13 cellular contexts compared by ENCODE assay signal in genomic region chrX:132614297-132614696, GRCh38.
DNase-seq lines count a peak whose midpoint lies in the region; ATAC-seq and TF ChIP-seq lines count a peak whose summit lies in the region.
"Had no signal": no experiment of that assay in that cellular context is flagged by ENCODE, and none has a peak within 500 bp of the region (broad histone marks: within the 10 kb centered on the region; RNA-seq: fewer than 3 reads in every experiment).

No MANE protein-coding gene starts in this region.

- no peaks in the 10 kb centered on the region for H3K36me3 ChIP-seq in adipocyte (ENCODE audit: control insufficient read depth, insufficient read depth, low read length, severe bottlenecking)
- H3K36me3 ChIP-seq: sigmoid colon had no signal

- peak; percentile 34 for DNase-seq in DMS53 (lab: John Stamatoyannopoulos, UW)
- DNase-seq in DMS53 treated with DMSO at 0.1 percent for 48 hours (lab: John Stamatoyannopoulos, UW; ENCODE audit: unreplicated experiment) = no peak
- peak; percentile 2 for DNase-seq in HT1080 (ENCODE audit: low read depth)
- DNase-seq in adipocyte (ENCODE audit: low read depth) = peak; percentile 33
- DNase-seq in EL = no peak
- no peak for DNase-seq in cerebellar nuclear complex (lab: John Stamatoyannopoulos, UW)
- DNase-seq: mammary epithelial cell; NCI-H526 treated with DMSO at 0.1 percent for 48 hours; sigmoid colon; stimulated activated naive CD4-positive, alpha-beta T cell treated with Interleukin-2 at 50 U/mL for 16 hours had no signal

- peaks cover 13% of the 10 kb centered on the region for H3K27me3 ChIP-seq in adipocyte (replicated peaks; ENCODE audit: control insufficient read depth, insufficient read depth, low read length)

- no peak for ATAC-seq in HG03354 (IDR thresholded peaks at IDR 0.05; ENCODE audit: poor library complexity, severe bottlenecking, unreplicated experiment)

- peaks cover 17% of the 10 kb centered on the region for H3K4me1 Mint-ChIP-seq in nephron
- H3K4me1 Mint-ChIP-seq: activated naive CD4-positive, alpha-beta T cell treated with anti-CD3 and anti-CD28 coated beads, Interleukin-2, amount 50 U/mL, for 24 hours had no signal

- no peak overlapping the region for H3K4me3 Mint-ChIP-seq in nephron
- H3K4me3 Mint-ChIP-seq: activated naive CD4-positive, alpha-beta T cell treated with anti-CD3 and anti-CD28 coated beads, Interleukin-2, amount 50 U/mL, for 24 hours had no signal

- H3K9me3 ChIP-seq in adipocyte (ENCODE audit: control insufficient read depth, low read length) = no peaks in the 10 kb centered on the region
- H3K9me3 ChIP-seq: sigmoid colon had no signal

- H3K9me3 Mint-ChIP-seq in nephron = no peaks in the 10 kb centered on the region
- H3K9me3 Mint-ChIP-seq: activated naive CD4-positive, alpha-beta T cell treated with anti-CD3 and anti-CD28 coated beads, Interleukin-2, amount 50 U/mL, for 24 hours had no signal

- no peak overlapping the region for H3K9ac ChIP-seq in adipocyte (ENCODE audit: low read length)

- TF ChIP-seq CTCF in nephron (IDR thresholded peaks at IDR 0.05; ENCODE audit: unreplicated experiment in 3 of 3) = peak; percentile 45 to 52 (median 48)

- H3K4me1 ChIP-seq in adipocyte (ENCODE audit: control insufficient read depth, insufficient read depth, low read length) = no peaks in the 10 kb centered on the region
- H3K4me1 ChIP-seq: sigmoid colon had no signal

- H3K36me3 Mint-ChIP-seq in nephron (ENCODE audit: low read depth) = no peaks in the 10 kb centered on the region
- H3K36me3 Mint-ChIP-seq: activated naive CD4-positive, alpha-beta T cell treated with anti-CD3 and anti-CD28 coated beads, Interleukin-2, amount 50 U/mL, for 24 hours had no signal

- H3K27ac Mint-ChIP-seq in nephron = peak overlapping the region; percentile 71 to 81 (median 71)
- H3K27ac Mint-ChIP-seq: activated naive CD4-positive, alpha-beta T cell treated with anti-CD3 and anti-CD28 coated beads, Interleukin-2, amount 50 U/mL, for 24 hours had no signal

- H3K27me3 Mint-ChIP-seq in nephron (ENCODE audit: low read depth) = no peaks in the 10 kb centered on the region
- H3K27me3 Mint-ChIP-seq: activated naive CD4-positive, alpha-beta T cell treated with anti-CD3 and anti-CD28 coated beads, Interleukin-2, amount 50 U/mL, for 24 hours had no signal

- no peak overlapping the region for H3K4me3 ChIP-seq in adipocyte (ENCODE audit: low read length)
- H3K4me3 ChIP-seq: sigmoid colon had no signal

Comparison
In these comparisons a context has a peak if more than half of its experiments do, and no peak if none do; other contexts are left out.
1. DNase-seq: peak in DMS53 (single experiment), HT1080 (single experiment) and adipocyte (single experiment); none in DMS53 treated with DMSO at 0.1 percent for 48 hours (single experiment), EL (single experiment) and cerebellar nuclear complex (0 of 2).